Comparison of ENCODE assay signal across 13 cellular contexts in the genomic region with DNA sequence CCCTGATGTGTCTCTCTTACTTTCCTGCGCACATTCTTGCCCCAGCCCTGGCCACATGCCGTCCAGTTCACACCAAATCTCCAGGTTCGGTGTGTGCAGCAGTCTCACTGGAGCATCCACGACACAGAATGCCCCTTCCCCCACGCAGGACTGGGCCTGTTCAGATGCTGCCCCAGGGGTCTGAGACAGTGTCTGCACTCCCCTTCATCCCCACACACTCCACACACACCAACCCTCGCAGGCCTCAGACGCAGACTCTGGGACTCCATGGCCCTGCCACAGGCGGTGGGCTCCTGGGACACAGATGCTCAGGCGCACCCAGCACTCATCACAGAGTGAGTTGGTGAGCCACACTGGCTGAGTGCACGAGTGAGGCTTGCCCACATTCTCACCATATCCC.
DNase-seq lines count a peak whose midpoint lies in the region; ATAC-seq lines count a peak whose summit lies in the region.
"Had no signal": no experiment of that assay in that cellular context is flagged by ENCODE, and none has a peak within 500 bp of the region (broad histone marks: within the 10 kb centered on the region; RNA-seq: fewer than 3 reads in every experiment).

No MANE protein-coding gene starts in this region.

- peaks cover 2% of the 10 kb centered on the region for H3K79me2 ChIP-seq in trophoblast cell (ENCODE audit: control insufficient read depth, insufficient read depth, low read length, poor library complexity)

- no peak overlapping the region for H3K4me3 ChIP-seq in trophoblast cell (ENCODE audit: low read depth, low read length)

- H2AK5ac ChIP-seq in trophoblast cell (ENCODE audit: low read length) = peak overlapping the region; percentile 52

- H3K4ac ChIP-seq in trophoblast cell (ENCODE audit: low read depth, low read length) = no peak overlapping the region

- H2BK5ac ChIP-seq in trophoblast cell (ENCODE audit: low read depth, low read length, poor library complexity) = no peak overlapping the region

- H3K79me1 ChIP-seq in trophoblast cell (ENCODE audit: low read length) = peaks cover 3% of the 10 kb centered on the region

- peak overlapping the region; percentile 29 for H3K27ac ChIP-seq in cingulate gyrus (ENCODE audit: low read depth, low read length)
- no peak overlapping the region for H3K27ac ChIP-seq in trophoblast cell (ENCODE audit: low read depth, low read length)

- no CpG with 5 or more reads among the region's 10 CpGs for WGBS in trophoblast cell (ENCODE audit: extremely low coverage, insufficient coverage, insufficient read length)

- H3K9me3 ChIP-seq in T-helper 17 cell (ENCODE audit: control insufficient read depth, low read length, poor library complexity, severe bottlenecking) (no peaks in the 10 kb centered on the region), trophoblast cell (ENCODE audit: insufficient read depth, low read depth, low read length) (peaks cover 3% of the 10 kb centered on the region)

- H2AFZ ChIP-seq in trophoblast cell (ENCODE audit: insufficient read depth, low read length, poor library complexity) = no peak overlapping the region

- no peak overlapping the region for H4K12ac ChIP-seq in trophoblast cell (ENCODE audit: low read depth, low read length)

- H3K14ac ChIP-seq in trophoblast cell (ENCODE audit: low read length) = no peak overlapping the region

- peak overlapping the region; percentile 46 for H3K18ac ChIP-seq in trophoblast cell (ENCODE audit: low read length)

- H2BK120ac ChIP-seq in trophoblast cell (ENCODE audit: insufficient read depth, low read length, poor library complexity) = no peak overlapping the region

- no peak overlapping the region for H3K23ac ChIP-seq in trophoblast cell (ENCODE audit: low read length)

- H3K27ac Mint-ChIP-seq in activated CD8-positive, alpha-beta memory T cell treated with anti-CD3 and anti-CD28 coated beads, Interleukin-2, amount 10 ng/mL, durations not matched to agents 7 days and 5 days = peak overlapping the region; percentile 82
- peak overlapping the region; percentile 96 for H3K27ac Mint-ChIP-seq in T-helper 17 cell

- H3K9ac ChIP-seq in trophoblast cell (ENCODE audit: low read length) = no peak overlapping the region

- H3K4me1 ChIP-seq in trophoblast cell (ENCODE audit: control insufficient read depth in 1 of 2, insufficient read depth in 2 of 2, low read length in 2 of 2) = peaks cover 0 to 8% of the 10 kb centered on the region in 2 experiments

- no peaks in the 10 kb centered on the region for H3K27me3 ChIP-seq in trophoblast cell (ENCODE audit: insufficient read depth, low read length)

- no peak overlapping the region for H3K4me3 Mint-ChIP-seq in activated CD8-positive, alpha-beta memory T cell treated with anti-CD3 and anti-CD28 coated beads, Interleukin-2, amount 10 ng/mL, durations not matched to agents 7 days and 5 days
- peak overlapping the region; percentile 69 for H3K4me3 Mint-ChIP-seq in T-helper 17 cell

- H3K4me2 ChIP-seq in trophoblast cell (ENCODE audit: low read length) = no peak overlapping the region

- H3K36me3 Mint-ChIP-seq in activated CD8-positive, alpha-beta memory T cell treated with anti-CD3 and anti-CD28 coated beads, Interleukin-2, amount 10 ng/mL, durations not matched to agents 7 days and 5 days = peaks cover 4% of the 10 kb centered on the region
- H3K36me3 Mint-ChIP-seq in T-helper 17 cell (ENCODE audit: low read depth) = peaks cover 2% of the 10 kb centered on the region

- H4K91ac ChIP-seq in trophoblast cell (ENCODE audit: low read depth, low read length) = no peak overlapping the region

- no peak overlapping the region for H2BK12ac ChIP-seq in trophoblast cell (ENCODE audit: low read length)

- peak overlapping the region; percentile 40 for H4K8ac ChIP-seq in trophoblast cell (ENCODE audit: low read depth, low read length)

- H3K9me3 Mint-ChIP-seq in activated CD8-positive, alpha-beta memory T cell treated with anti-CD3 and anti-CD28 coated beads, Interleukin-2, amount 10 ng/mL, durations not matched to agents 7 days and 5 days (ENCODE audit: low read depth) = no peaks in the 10 kb centered on the region

- peaks cover 59% of the 10 kb centered on the region for H3K4me1 Mint-ChIP-seq in activated CD8-positive, alpha-beta memory T cell treated with anti-CD3 and anti-CD28 coated beads, Interleukin-2, amount 10 ng/mL, durations not matched to agents 7 days and 5 days
- H3K4me1 Mint-ChIP-seq in T-helper 17 cell = peaks cover 42% of the 10 kb centered on the region

- peaks cover 23 to 39% of the 10 kb centered on the region in 2 experiments for H3K36me3 ChIP-seq in trophoblast cell (ENCODE audit: control insufficient read depth in 1 of 2, insufficient read depth in 2 of 2, low read length in 2 of 2)

- no peak for ATAC-seq in activated CD8-positive, alpha-beta memory T cell treated with anti-CD3 and anti-CD28 coated beads, Interleukin-2, amount 10 ng/mL, durations not matched to agents 7 days and 5 days
- no peak for ATAC-seq in T-helper 17 cell
- no peak for ATAC-seq in HG03432 (IDR thresholded peaks at IDR 0.05; ENCODE audit: unreplicated experiment)
- ATAC-seq in HG02970 (IDR thresholded peaks at IDR 0.05; ENCODE audit: low FRiP score, unreplicated experiment) = no peak

- CTCF ChIA-PET in activated CD8-positive, alpha-beta memory T cell treated with anti-CD3 and anti-CD28 coated beads, Interleukin-2, amount 10 ng/mL, durations not matched to agents 7 days and 5 days (lab: Charles Lee) = interaction anchor here (2.3 to 4.2 kb wide), 2 partner anchors 11 to 53 kb away, joined by 17 to 23 read pairs; no protein-coding TSS in a partner anchor

- no peak for DNase-seq in activated CD8-positive, alpha-beta memory T cell treated with anti-CD3 and anti-CD28 coated beads, Interleukin-2, amount 10 ng/mL, durations not matched to agents 7 days and 5 days
- no peak for DNase-seq in activated CD8-positive, alpha-beta memory T cell treated with anti-CD3 and anti-CD28 coated beads, Interleukin-2, amount 50 U/mL, for 48 hours
- no peak for DNase-seq in T-helper 17 cell
- no peak for DNase-seq in trophoblast cell
- DNase-seq in DMS53 (lab: John Stamatoyannopoulos, UW) = no peak
- DNase-seq: EL, head of caudate nucleus, KG1, NCI-H1105, NCI-H2171 had no signal

- peaks cover 11% of the 10 kb centered on the region for H3K27me3 Mint-ChIP-seq in activated CD8-positive, alpha-beta memory T cell treated with anti-CD3 and anti-CD28 coated beads, Interleukin-2, amount 10 ng/mL, durations not matched to agents 7 days and 5 days
- H3K27me3 Mint-ChIP-seq in T-helper 17 cell = no peaks in the 10 kb centered on the region
